28 cellular contexts compared by ENCODE assay signal in genomic region chr17:36975922-36976515, GRCh38. TPM values are rescaled to one million over a fixed set of nuclear protein-coding genes. Genes with fewer than 3 reads are reported as not detected.
"Had no signal": no experiment of that assay in that cellular context is flagged by ENCODE, and none has a peak within 500 bp of the region (broad histone marks: within the 10 kb centered on the region; RNA-seq: fewer than 3 reads in every experiment).

No MANE protein-coding gene starts in this region.

- DNase-seq: activated CD4-positive, alpha-beta T cell treated with anti-CD3 and anti-CD28 coated beads, Interleukin-2, amount 10 ng/mL, durations not matched to agents 24 days and 14 days; activated CD4-positive, alpha-beta T cell treated with anti-CD3 and anti-CD28 coated beads, Interleukin-2, amount 50 U/mL, for 48 hours; activated CD8-positive, alpha-beta memory T cell treated with anti-CD3 and anti-CD28 coated beads, Interleukin-2, amount 50 U/mL, for 4 hours; activated effector memory CD4-positive, alpha-beta T cell treated with Interleukin-2 at 50 U/mL for 16 hours; activated naive CD4-positive, alpha-beta T cell; amygdala; KG1; MV-4-11; NCI-H1092 treated with DMSO at 0.1 percent for 48 hours; NCI-H1436; NCI-H1694 treated with DMSO at 0.1 percent for 48 hours; NCI-H2029 treated with DMSO at 0.1 percent for 48 hours; NCI-H345; NCI-H510A; NCI-H748 treated with DMSO at 0.1 percent for 48 hours; RPMI8226; T-cell; WERI-Rb-1 had no signal

- H3K27me3 Mint-ChIP-seq: activated CD4-positive, alpha-beta T cell treated with anti-CD3 and anti-CD28 coated beads, Interleukin-2, amount 10 ng/mL, durations not matched to agents 24 days and 14 days; activated naive CD4-positive, alpha-beta T cell treated with anti-CD3 and anti-CD28 coated beads, Interleukin-2, amount 50 U/mL, for 24 hours; T-cell had no signal

- H3K4me3 ChIP-seq: cardiac muscle cell, SK-N-MC had no signal

- H3K36me3 ChIP-seq: cardiac muscle cell, WERI-Rb-1 had no signal

- H3K27ac Mint-ChIP-seq: activated CD4-positive, alpha-beta T cell treated with anti-CD3 and anti-CD28 coated beads, Interleukin-2, amount 10 ng/mL, durations not matched to agents 24 days and 14 days; activated naive CD4-positive, alpha-beta T cell treated with anti-CD3 and anti-CD28 coated beads, Interleukin-2, amount 50 U/mL, for 24 hours; activated T-helper 1 cell treated with anti-CD3 and anti-CD28 coated beads, Interleukin-12 subunit alpha, Interleukin-12 subunit beta, Interleukin-2, Interleukin-4 antibody, amounts not matched to agents 30 ng/mL and 10 ng/mL and 1 ng/mL, durations not matched to agents 14 hours and 24 hours and 36 hours; brain; T-cell had no signal

- FAIRE-seq: astrocyte had no signal

- H3K4me3 Mint-ChIP-seq: activated CD4-positive, alpha-beta T cell treated with anti-CD3 and anti-CD28 coated beads, Interleukin-2, amount 10 ng/mL, durations not matched to agents 24 days and 14 days; activated naive CD4-positive, alpha-beta T cell treated with anti-CD3 and anti-CD28 coated beads, Interleukin-2, amount 50 U/mL, for 24 hours; activated T-helper 1 cell treated with anti-CD3 and anti-CD28 coated beads, Interleukin-12 subunit alpha, Interleukin-12 subunit beta, Interleukin-2, Interleukin-4 antibody, amounts not matched to agents 30 ng/mL and 10 ng/mL and 1 ng/mL, durations not matched to agents 14 hours and 24 hours and 36 hours; brain; T-cell had no signal

- H3K27me3 ChIP-seq: cardiac muscle cell had no signal

- H3K9me3 Mint-ChIP-seq: activated CD4-positive, alpha-beta T cell treated with anti-CD3 and anti-CD28 coated beads, Interleukin-2, amount 10 ng/mL, durations not matched to agents 24 days and 14 days; activated naive CD4-positive, alpha-beta T cell treated with anti-CD3 and anti-CD28 coated beads, Interleukin-2, amount 50 U/mL, for 24 hours; activated T-helper 1 cell treated with anti-CD3 and anti-CD28 coated beads, Interleukin-12 subunit alpha, Interleukin-12 subunit beta, Interleukin-2, Interleukin-4 antibody, amounts not matched to agents 30 ng/mL and 10 ng/mL and 1 ng/mL, durations not matched to agents 14 hours and 24 hours and 36 hours; brain; T-cell had no signal

- ATAC-seq: activated CD4-positive, CD25-positive, alpha-beta regulatory T cell treated with anti-CD3 and anti-CD28 coated beads, Interleukin-2, amount 50 U/mL, for 24 hours; Right ventricle myocardium inferior; T-cell had no signal

- H3K27ac ChIP-seq: cardiac muscle cell, SK-N-MC, WERI-Rb-1 had no signal

RNA-seq across cellular contexts. Expression of gene LHX1, which starts 38.7 kb away (rescaled TPM):
- total RNA-seq: LHCN-M2, OCI-LY7, Right ventricle myocardium inferior, T-cell had no signal
